Comparison of ENCODE assay signal across 24 cellular contexts in the genomic region with DNA sequence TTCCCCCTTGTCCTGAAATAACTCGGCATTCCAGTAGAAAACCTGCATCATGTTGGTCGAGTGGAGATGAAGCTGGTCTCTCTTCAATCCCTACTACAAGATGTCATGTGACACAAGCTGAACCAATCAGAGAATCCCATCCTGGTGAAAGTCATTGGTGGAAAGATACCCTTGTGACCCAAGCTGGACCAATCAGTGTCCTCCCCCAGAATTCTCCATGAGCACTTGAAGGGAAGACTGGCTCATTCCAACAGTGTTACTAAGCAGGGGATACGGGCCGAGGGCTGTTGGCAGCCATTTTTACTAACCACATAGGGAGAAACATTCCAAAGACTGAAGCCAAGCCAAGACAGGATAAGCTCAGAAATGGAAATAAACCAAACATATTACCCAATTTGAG.
A peak's percentile ranks its signal among the peaks of the same experiment; 100 is the strongest.
DNase-seq lines count a peak whose midpoint lies in the region; ATAC-seq, FAIRE-seq and TF ChIP-seq lines count a peak whose summit lies in the region.
"Had no signal": no experiment of that assay in that cellular context is flagged by ENCODE, and none has a peak within 500 bp of the region (broad histone marks: within the 10 kb centered on the region; RNA-seq: fewer than 3 reads in every experiment).

No MANE protein-coding gene starts in this region.

- DNase-seq in A549 (ENCODE audit: low read depth in 1 of 2, low spot score in 1 of 2) (peak in 1 of 2 experiments; percentile 28), H4 (ENCODE audit: low spot score) (peak; percentile 64), amniotic epithelial cell (ENCODE audit: low read depth) (peak; percentile 38), fibroblast of villous mesenchyme (ENCODE audit: low read depth) (peak; percentile 16), neuronal stem cell (ENCODE audit: low spot score) (no peak), hepatocyte (ENCODE audit: low spot score) (no peak)
- DNase-seq in stimulated activated CD8-positive, alpha-beta memory T cell treated with anti-CD3 and anti-CD28 coated beads, Interleukin-4, amount 100 ng/mL, for 48 hours: no peak
- DNase-seq: activated B cell treated with CpG ODN at 0.5 μM for 24 hours; activated naive CD8-positive, alpha-beta T cell treated with anti-CD3 and anti-CD28 coated beads for 36 hours; CD8-positive, alpha-beta memory T cell; effector CD8-positive, alpha-beta T cell; esophagus squamous epithelium; mucosa of descending colon; NCI-H1105 treated with DMSO at 0.1 percent for 48 hours; NCI-H69; SHP77; T-helper 17 cell; tibial artery had no signal

- H4K20me1 ChIP-seq in hepatocyte (ENCODE audit: insufficient read depth, poor library complexity, severe bottlenecking): no peaks in the 10 kb centered on the region

- H3K9me2 ChIP-seq in hepatocyte (replicated peaks; ENCODE audit: insufficient read depth): no peaks in the 10 kb centered on the region

- H4K8ac ChIP-seq in neuronal stem cell (ENCODE audit: low read depth, low read length): no peak overlapping the region

- no peak overlapping the region for H4K91ac ChIP-seq in neuronal stem cell (ENCODE audit: low read depth, low read length, poor library complexity)

- H3K27ac ChIP-seq in A549: no peak overlapping the region
- H3K27ac ChIP-seq in neuronal stem cell (replicated peaks; ENCODE audit: low read length): no peak overlapping the region
- H3K27ac ChIP-seq in hepatocyte: no peak overlapping the region
- H3K27ac ChIP-seq: esophagus squamous epithelium, KMS-11, neutrophil, tibial artery had no signal

- H3K79me1 ChIP-seq in neuronal stem cell (ENCODE audit: low read depth, low read length): no peaks in the 10 kb centered on the region

- no peak for FAIRE-seq in A549 (lab: Jason Lieb, UNC)
- FAIRE-seq: GM19239 had no signal

- H3K9ac ChIP-seq in neuronal stem cell (ENCODE audit: low read depth, low read length, poor library complexity): no peak overlapping the region
- H3K9ac ChIP-seq: KMS-11 had no signal

- TF ChIP-seq POLR2A in A549 (IDR thresholded peaks at IDR 0.05; ENCODE audit: low read length): no peak

- H3K4me1 ChIP-seq in A549: no peaks in the 10 kb centered on the region
- H3K4me1 ChIP-seq in neuronal stem cell (ENCODE audit: control insufficient read depth in 2 of 2, insufficient read depth in 1 of 2, low read depth in 1 of 2, low read length in 2 of 2): peaks cover 0 to 2% of the 10 kb centered on the region in 2 donors
- H3K4me1 ChIP-seq in hepatocyte (ENCODE audit: insufficient read depth): no peaks in the 10 kb centered on the region
- H3K4me1 ChIP-seq: esophagus squamous epithelium had no signal

- H3K36me3 ChIP-seq in neuronal stem cell (replicated peaks in 1 of 2; ENCODE audit: control insufficient read depth in 2 of 2, insufficient read depth in 2 of 2, low read length in 2 of 2) (no peaks in the 10 kb centered on the region), hepatocyte (replicated peaks; ENCODE audit: insufficient read depth, low read depth) (no peaks in the 10 kb centered on the region)
- H3K36me3 ChIP-seq: esophagus squamous epithelium, neutrophil, tibial artery had no signal

- H3K23ac ChIP-seq in neuronal stem cell (ENCODE audit: low read depth, low read length, poor library complexity): no peak overlapping the region

- H3K27me3 ChIP-seq in neuronal stem cell (ENCODE audit: control insufficient read depth in 3 of 3, insufficient read depth in 3 of 3, low read depth in 1 of 3, low read length in 3 of 3) (peaks cover 0 to 22% (median 3%) of the 10 kb centered on the region in 3 experiments), hepatocyte (no peaks in the 10 kb centered on the region)
- H3K27me3 ChIP-seq: esophagus squamous epithelium, neutrophil, tibial artery had no signal

- H3K4me3 ChIP-seq in A549 (no peak overlapping the region), fibroblast of villous mesenchyme (ENCODE audit: low read depth, low read length) (no peak overlapping the region), neuronal stem cell (ENCODE audit: low read length in 2 of 2) (no peak overlapping the region), hepatocyte (no peak overlapping the region)
- H3K4me3 ChIP-seq: esophagus squamous epithelium, mucosa of descending colon, tibial artery had no signal

- no peak overlapping the region for H2BK5ac ChIP-seq in neuronal stem cell (ENCODE audit: low read length)

- H2BK12ac ChIP-seq in neuronal stem cell (ENCODE audit: low read length): no peak overlapping the region

- WGBS in A549 (ENCODE audit: missing lambda C conversion rate): 38% methylated on average over 4 of the region's 4 CpGs
- WGBS in neuronal stem cell (ENCODE audit: extremely low coverage in 2 of 2, insufficient read length in 2 of 2, insufficient replicate concordance in 1 of 2), 2 donors: no CpG with 5 or more reads among the region's 4 CpGs
- 81% methylated on average over 4 of the region's 4 CpGs for WGBS in hepatocyte (ENCODE audit: low lambda C conversion rate, missing lambda C conversion rate)

- no peak for ATAC-seq in A549
- ATAC-seq in HG03521 (IDR thresholded peaks at IDR 0.05; ENCODE audit: unreplicated experiment): no peak
- ATAC-seq: HCT116; mucosa of descending colon; stimulated activated memory B cell treated with anti-CD40 and anti-IgM and Interleukin-4, amounts not matched to agents 10 μg/mL and 1 μg/mL and 100 μg/mL, for 72 hours; T-helper 17 cell had no signal

- no peak overlapping the region for H2AK5ac ChIP-seq in neuronal stem cell (ENCODE audit: low read depth, low read length)

- H3K4me2 ChIP-seq in A549 (no peak overlapping the region), neuronal stem cell (ENCODE audit: insufficient read depth, low read length, poor library complexity, severe bottlenecking) (no peak overlapping the region), hepatocyte (no peak overlapping the region)
- H3K4me2 ChIP-seq: KMS-11 had no signal

- CTCF ChIA-PET in A549 (lab: Yijun Ruan, JAX): no interaction called here

- H3K14ac ChIP-seq in neuronal stem cell (ENCODE audit: low read length): no peak overlapping the region

- no peaks in the 10 kb centered on the region for H3K79me2 ChIP-seq in hepatocyte

- no peak overlapping the region for H2BK120ac ChIP-seq in neuronal stem cell (ENCODE audit: low read depth, low read length)

- no peak overlapping the region for H3K4ac ChIP-seq in neuronal stem cell (ENCODE audit: low read length)

- no peak for TF ChIP-seq RAD21 in A549 (conservative IDR thresholded peaks at IDR 0.05 in 1 of 2, IDR thresholded peaks at IDR 0.05 in 1 of 2)

- no peak for TF ChIP-seq CTCF in A549 (IDR thresholded peaks at IDR 0.05)
- no peak for TF ChIP-seq CTCF in fibroblast of villous mesenchyme (IDR thresholded peaks at IDR 0.05; ENCODE audit: insufficient read depth, low read depth, low read length)
- TF ChIP-seq CTCF in hepatocyte (IDR thresholded peaks at IDR 0.05; ENCODE audit: poor library complexity): no peak

- H2BK15ac ChIP-seq in neuronal stem cell (ENCODE audit: low read length): no peak overlapping the region

- H2AFZ ChIP-seq in neuronal stem cell (ENCODE audit: low read length) (no peak overlapping the region), hepatocyte (no peak overlapping the region)

- no peak overlapping the region for H3K18ac ChIP-seq in neuronal stem cell (ENCODE audit: low read length)

- H3K9me3 ChIP-seq in A549: no peaks in the 10 kb centered on the region
- peaks cover 2% of the 10 kb centered on the region in 2 donors for H3K9me3 ChIP-seq in neuronal stem cell (replicated peaks in 1 of 2; ENCODE audit: control insufficient read depth in 2 of 2, insufficient read depth in 1 of 2, low read depth in 1 of 2, low read length in 2 of 2)
- no peaks in the 10 kb centered on the region for H3K9me3 ChIP-seq in hepatocyte (ENCODE audit: low read depth)
- H3K9me3 ChIP-seq: esophagus squamous epithelium, mucosa of descending colon, neutrophil, tibial artery had no signal

- no peak for TF ChIP-seq EP300 in A549 (IDR thresholded peaks at IDR 0.05)

- POLR2A ChIA-PET in A549 (lab: Yijun Ruan, JAX): no interaction called here

TF ChIP-seq in A549, 52 proteins besides CTCF, POLR2A, EP300 and RAD21:
- TF ChIP-seq, protein P1, sequence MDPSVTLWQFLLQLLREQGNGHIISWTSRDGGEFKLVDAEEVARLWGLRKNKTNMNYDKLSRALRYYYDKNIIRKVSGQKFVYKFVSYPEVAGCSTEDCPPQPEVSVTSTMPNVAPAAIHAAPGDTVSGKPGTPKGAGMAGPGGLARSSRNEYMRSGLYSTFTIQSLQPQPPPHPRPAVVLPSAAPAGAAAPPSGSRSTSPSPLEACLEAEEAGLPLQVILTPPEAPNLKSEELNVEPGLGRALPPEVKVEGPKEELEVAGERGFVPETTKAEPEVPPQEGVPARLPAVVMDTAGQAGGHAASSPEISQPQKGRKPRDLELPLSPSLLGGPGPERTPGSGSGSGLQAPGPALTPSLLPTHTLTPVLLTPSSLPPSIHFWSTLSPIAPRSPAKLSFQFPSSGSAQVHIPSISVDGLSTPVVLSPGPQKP (IDR thresholded peaks at IDR 0.05; ENCODE audit: low read depth, low read length): no peak
- no peak for TF ChIP-seq RARB (CRISPR knock-in tag; IDR thresholded peaks at IDR 0.05)
- no peak for TF ChIP-seq TP53 (CRISPR knock-in tag; IDR thresholded peaks at IDR 0.05)
- no peak for TF ChIP-seq RCOR1 (IDR thresholded peaks at IDR 0.05; ENCODE audit: low read depth, low read length)
- no peak for TF ChIP-seq RNF2 (IDR thresholded peaks at IDR 0.05; ENCODE audit: borderline replicate concordance, low read depth)
- TF ChIP-seq, protein P2, sequence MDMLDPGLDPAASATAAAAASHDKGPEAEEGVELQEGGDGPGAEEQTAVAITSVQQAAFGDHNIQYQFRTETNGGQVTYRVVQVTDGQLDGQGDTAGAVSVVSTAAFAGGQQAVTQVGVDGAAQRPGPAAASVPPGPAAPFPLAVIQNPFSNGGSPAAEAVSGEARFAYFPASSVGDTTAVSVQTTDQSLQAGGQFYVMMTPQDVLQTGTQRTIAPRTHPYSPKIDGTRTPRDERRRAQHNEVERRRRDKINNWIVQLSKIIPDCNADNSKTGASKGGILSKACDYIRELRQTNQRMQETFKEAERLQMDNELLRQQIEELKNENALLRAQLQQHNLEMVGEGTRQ (IDR thresholded peaks at IDR 0.05): peak; percentile 41; the same call in 1 of the 2 replicates
- no peak for TF ChIP-seq TFCP2L1 (CRISPR knock-in tag; IDR thresholded peaks at IDR 0.05)
- TF ChIP-seq CEBPB (IDR thresholded peaks at IDR 0.05): no peak
- TF ChIP-seq JUN (IDR thresholded peaks at IDR 0.05): no peak

Comparison
In these comparisons a context has a peak if more than half of its experiments do, and no peak if none do; other contexts are left out.
1. DNase-seq: peak in H4 (single experiment), amniotic epithelial cell (single experiment) and fibroblast of villous mesenchyme (single experiment); none in neuronal stem cell (single experiment), hepatocyte (single experiment) and stimulated activated CD8-positive, alpha-beta memory T cell treated with anti-CD3 and anti-CD28 coated beads, Interleukin-4, amount 100 ng/mL, for 48 hours (single experiment).